17 cellular contexts compared by ENCODE assay signal in genomic region chrX:105018865-105019264, GRCh38.
DNase-seq lines count a peak whose midpoint lies in the region; ATAC-seq and TF ChIP-seq lines count a peak whose summit lies in the region.
"Had no signal": no experiment of that assay in that cellular context is flagged by ENCODE, and none has a peak within 500 bp of the region (broad histone marks: within the 10 kb centered on the region; RNA-seq: fewer than 3 reads in every experiment).

No MANE protein-coding gene starts in this region.

- 100% methylated on average over 1 of the region's 1 CpG for WGBS in mammary epithelial cell (ENCODE audit: low coverage, missing lambda C conversion rate)
- 59 to 86% methylated on average over 1 of the region's 1 CpG for WGBS in testis, 2 donors

- CTCF ChIA-PET in mammary epithelial cell (lab: Charles Lee; ENCODE audit: low non-redundant PET): no interaction called here

- TF ChIP-seq CTCF in mammary epithelial cell (conservative IDR thresholded peaks at IDR 0.05 in 1 of 2, IDR thresholded peaks at IDR 0.05 in 1 of 2; ENCODE audit: extremely low read depth in 1 of 2, insufficient read depth in 1 of 2, low read depth in 1 of 2, low read length in 2 of 2) (no peak), testis (IDR thresholded peaks at IDR 0.05) (no peak)

- H3K27ac ChIP-seq in mammary epithelial cell (ENCODE audit: insufficient read depth, low read depth, low read length) (no peak overlapping the region), testis (no peak overlapping the region)
- H3K27ac ChIP-seq: GM23248 had no signal

- H4K20me1 ChIP-seq in mammary epithelial cell (ENCODE audit: insufficient read depth, low read length): no peaks in the 10 kb centered on the region

- no peaks in the 10 kb centered on the region for H3K27me3 ChIP-seq in mammary epithelial cell (ENCODE audit: insufficient read depth, low read length)
- no peaks in the 10 kb centered on the region for H3K27me3 ChIP-seq in testis
- H3K27me3 ChIP-seq: BE2C had no signal

- peak; percentile 45 for ATAC-seq in HG02759 (IDR thresholded peaks at IDR 0.05; ENCODE audit: unreplicated experiment)
- ATAC-seq in left lobe of liver: peak; percentile 34
- no peak for ATAC-seq in GM21576 (IDR thresholded peaks at IDR 0.05; ENCODE audit: unreplicated experiment)
- ATAC-seq: PC-3 had no signal

- no peaks in the 10 kb centered on the region for H3K79me2 ChIP-seq in mammary epithelial cell (ENCODE audit: insufficient read depth, low read length)

- H3K36me3 ChIP-seq in mammary epithelial cell (ENCODE audit: insufficient read depth, low read length) (no peaks in the 10 kb centered on the region), testis (ENCODE audit: low read depth, missing control alignments) (no peaks in the 10 kb centered on the region)
- H3K36me3 ChIP-seq: BE2C had no signal

- no TSS peak for BruUV-seq in mammary epithelial cell (replicated peaks; lab: Mats Ljungman, UMichigan)

- H3K4me3 ChIP-seq in mammary epithelial cell (replicated peaks in 1 of 3; ENCODE audit: insufficient read depth in 1 of 3, low read depth in 2 of 3, low read length in 3 of 3) (no peak overlapping the region), skeletal muscle cell (ENCODE audit: low read depth, low read length) (no peak overlapping the region), testis (no peak overlapping the region)
- H3K4me3 ChIP-seq: GM23248 had no signal

- DNase-seq in mammary epithelial cell: peak; percentile 3
- no peak for DNase-seq in left lobe of liver (ENCODE audit: low spot score)
- peak; percentile 5 for DNase-seq in skeletal muscle cell (ENCODE audit: low read depth)
- DNase-seq in NCI-H82 treated with DMSO at 0.1 percent for 48 hours (lab: John Stamatoyannopoulos, UW; ENCODE audit: unreplicated experiment): no peak
- DNase-seq in testis: no peak
- DNase-seq: BE2C; CD4-positive, alpha-beta memory T cell; GM23248; KBM-7; MM.1S; NCI-H1105; NCI-H1694 treated with DMSO at 0.1 percent for 48 hours; NCI-H345; NCI-H526 treated with DMSO at 0.1 percent for 48 hours; PC-3 had no signal

- intact Hi-C loops in mammary epithelial cell (cut with micrococcal nuclease): no loop called here
- intact Hi-C loops in testis (cut with DNase I; ENCODE audit: low total_unique reads): no loop called here

- peaks cover 2% of the 10 kb centered on the region for H3K9me3 ChIP-seq in mammary epithelial cell (replicated peaks; ENCODE audit: insufficient read depth, low read length)
- H3K9me3 ChIP-seq in testis: no peaks in the 10 kb centered on the region
- H3K9me3 ChIP-seq: BE2C had no signal

- H3K9ac ChIP-seq in mammary epithelial cell (ENCODE audit: insufficient read depth, low read length): no peak overlapping the region
- H3K9ac ChIP-seq: GM23248 had no signal

- no peak for TF ChIP-seq POLR2A in testis (IDR thresholded peaks at IDR 0.05)

- H2AFZ ChIP-seq in mammary epithelial cell (ENCODE audit: low read depth, low read length): no peak overlapping the region
- H2AFZ ChIP-seq: GM23248 had no signal

- in situ Hi-C loops in mammary epithelial cell (cut with MboI; ENCODE audit: low sequenced_read_pairs in 2 of 2): no loop called here

- dilution Hi-C loops in mammary epithelial cell (cut with HindIII; ENCODE audit: low sequenced_read_pairs): no loop called here

- H3K4me2 ChIP-seq in mammary epithelial cell (ENCODE audit: insufficient read depth, low read depth, low read length): no peak overlapping the region

- H3K4me1 ChIP-seq in mammary epithelial cell (ENCODE audit: insufficient read depth, low read length): peaks cover 9% of the 10 kb centered on the region
- H3K4me1 ChIP-seq in testis: no peaks in the 10 kb centered on the region
- H3K4me1 ChIP-seq: BE2C had no signal

Comparison
In these comparisons a context has a peak if more than half of its experiments do, and no peak if none do; other contexts are left out.
1. DNase-seq: peak in mammary epithelial cell (single experiment) and skeletal muscle cell (single experiment); none in left lobe of liver (single experiment), NCI-H82 treated with DMSO at 0.1 percent for 48 hours (single experiment) and testis (single experiment).